In the genomic region with DNA sequence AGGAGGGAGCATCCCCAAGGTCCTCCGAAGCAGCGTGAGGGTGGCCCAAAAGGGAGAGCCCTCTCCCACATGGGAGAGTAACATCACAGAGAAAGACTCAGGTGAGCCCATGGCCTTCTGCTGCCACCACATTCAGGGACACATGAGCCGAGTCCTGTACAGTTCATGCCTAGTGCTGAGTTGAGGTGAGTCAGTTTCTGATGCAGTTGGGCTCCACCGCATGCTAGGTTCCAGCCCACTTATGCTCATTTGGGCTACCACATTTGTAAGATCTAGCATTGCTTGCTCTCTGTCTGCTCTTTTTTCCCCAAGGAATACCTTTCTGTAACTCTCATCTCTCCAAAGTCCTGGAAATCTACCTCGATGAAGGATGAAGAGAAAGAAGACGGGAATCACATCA, we compare ENCODE assay signal across 22 cellular contexts.
A peak's percentile ranks its signal among the peaks of the same experiment; 100 is the strongest.
DNase-seq lines count a peak whose midpoint lies in the region; ATAC-seq, FAIRE-seq and TF ChIP-seq lines count a peak whose summit lies in the region.
"Had no signal": no experiment of that assay in that cellular context is flagged by ENCODE, and none has a peak within 500 bp of the region (broad histone marks: within the 10 kb centered on the region; RNA-seq: fewer than 3 reads in every experiment).

No MANE protein-coding gene starts in this region.

- DNase-seq in activated CD4-positive, alpha-beta T cell treated with anti-CD3 and anti-CD28 coated beads, Interleukin-2, amount 10 ng/mL, durations not matched to agents 7 days and 5 days = no peak
- no peak for DNase-seq in activated CD4-positive, alpha-beta T cell treated with anti-CD3 and anti-CD28 coated beads for 36 hours
- DNase-seq in K562 (ENCODE audit: extremely low read depth in 1 of 4, low spot score in 3 of 4) (no peak), tibial nerve (ENCODE audit: low spot score in 2 of 2) (no peak)
- DNase-seq in stimulated activated naive CD8-positive, alpha-beta T cell treated with anti-CD3 and anti-CD28 coated beads, Interleukin-15, amount 100 ng/mL, for 72 hours = no peak
- DNase-seq: AML-193; Caco-2; Calu3; CD4-positive, alpha-beta T cell; CD8-positive, alpha-beta T cell; DMS79 treated with DMSO at 0.1 percent for 48 hours; GF-D8 had no signal

- no peak for TF ChIP-seq EP300 in K562 (IDR thresholded peaks at IDR 0.05; ENCODE audit: low read length)
- no peak for TF ChIP-seq EP300 in tibial nerve (IDR thresholded peaks at IDR 0.05)

- peaks cover 12% of the 10 kb centered on the region; the same call in 1 of the 2 replicates for H4K20me1 ChIP-seq in K562 (replicated peaks; ENCODE audit: control insufficient read depth, insufficient read depth, low read length)

- intact Hi-C loops in activated CD4-positive, alpha-beta T cell treated with anti-CD3 and anti-CD28 coated beads for 36 hours (cut with DNase I, micrococcal nuclease) = no loop called here
- intact Hi-C loops in K562 (cut with micrococcal nuclease) = no loop called here

- peaks cover 2% of the 10 kb centered on the region for H3K4me1 Mint-ChIP-seq in activated CD4-positive, alpha-beta T cell treated with anti-CD3 and anti-CD28 coated beads, Interleukin-2, amount 10 ng/mL, durations not matched to agents 7 days and 5 days
- H3K4me1 Mint-ChIP-seq in activated CD4-positive, alpha-beta T cell treated with anti-CD3 and anti-CD28 coated beads for 36 hours = no peaks in the 10 kb centered on the region
- no peaks in the 10 kb centered on the region for H3K4me1 Mint-ChIP-seq in stimulated activated naive CD8-positive, alpha-beta T cell treated with anti-CD3 and anti-CD28 coated beads, Interleukin-15, amount 100 ng/mL, for 72 hours
- H3K4me1 Mint-ChIP-seq: B cell had no signal

- no peak overlapping the region for H3K4me2 ChIP-seq in K562 (ENCODE audit: insufficient read depth, low read length)
- H3K4me2 ChIP-seq: A549; BLaER1 treated with 17β-estradiol and CSF1 and Interleukin-3, amounts not matched to agents 10 nM and 100 nM had no signal

- H3K4me3 Mint-ChIP-seq in activated CD4-positive, alpha-beta T cell treated with anti-CD3 and anti-CD28 coated beads, Interleukin-2, amount 10 ng/mL, durations not matched to agents 7 days and 5 days = no peak overlapping the region
- H3K4me3 Mint-ChIP-seq in activated CD4-positive, alpha-beta T cell treated with anti-CD3 and anti-CD28 coated beads for 36 hours = no peak overlapping the region
- no peak overlapping the region for H3K4me3 Mint-ChIP-seq in stimulated activated naive CD8-positive, alpha-beta T cell treated with anti-CD3 and anti-CD28 coated beads, Interleukin-15, amount 100 ng/mL, for 72 hours
- H3K4me3 Mint-ChIP-seq: B cell; CD4-positive, alpha-beta T cell; CD8-positive, alpha-beta T cell had no signal

- no peaks in the 10 kb centered on the region for H3K27me3 ChIP-seq in K562 (ENCODE audit: control insufficient read depth in 2 of 2, insufficient read depth in 2 of 2, low read length in 2 of 2)
- H3K27me3 ChIP-seq in tibial nerve = no peaks in the 10 kb centered on the region
- H3K27me3 ChIP-seq: BLaER1 treated with 17β-estradiol and CSF1 and Interleukin-3, amounts not matched to agents 10 nM and 100 nM had no signal

- H3K79me2 ChIP-seq in K562 (ENCODE audit: control insufficient read depth, insufficient read depth, low read length) = peaks cover 20% of the 10 kb centered on the region; the same call in 2 of the 3 replicates

- no peaks in the 10 kb centered on the region for H3K27me3 Mint-ChIP-seq in activated CD4-positive, alpha-beta T cell treated with anti-CD3 and anti-CD28 coated beads, Interleukin-2, amount 10 ng/mL, durations not matched to agents 7 days and 5 days
- no peaks in the 10 kb centered on the region for H3K27me3 Mint-ChIP-seq in activated CD4-positive, alpha-beta T cell treated with anti-CD3 and anti-CD28 coated beads for 36 hours
- H3K27me3 Mint-ChIP-seq in stimulated activated naive CD8-positive, alpha-beta T cell treated with anti-CD3 and anti-CD28 coated beads, Interleukin-15, amount 100 ng/mL, for 72 hours = no peaks in the 10 kb centered on the region
- H3K27me3 Mint-ChIP-seq: B cell; CD4-positive, alpha-beta T cell had no signal

- no peaks in the 10 kb centered on the region for H3K9me3 Mint-ChIP-seq in activated CD4-positive, alpha-beta T cell treated with anti-CD3 and anti-CD28 coated beads, Interleukin-2, amount 10 ng/mL, durations not matched to agents 7 days and 5 days
- H3K9me3 Mint-ChIP-seq in activated CD4-positive, alpha-beta T cell treated with anti-CD3 and anti-CD28 coated beads for 36 hours (ENCODE audit: low read depth) = no peaks in the 10 kb centered on the region
- H3K9me3 Mint-ChIP-seq in stimulated activated naive CD8-positive, alpha-beta T cell treated with anti-CD3 and anti-CD28 coated beads, Interleukin-15, amount 100 ng/mL, for 72 hours = no peaks in the 10 kb centered on the region
- H3K9me3 Mint-ChIP-seq: CD4-positive, alpha-beta T cell; CD8-positive, alpha-beta T cell had no signal

- no peak for TF ChIP-seq CTCF in K562 (IDR thresholded peaks at IDR 0.05 in 2 of 3, conservative IDR thresholded peaks at IDR 0.05 in 1 of 3; ENCODE audit: insufficient read depth in 2 of 3, low read depth in 1 of 3, low read length in 3 of 3)
- TF ChIP-seq CTCF in tibial nerve (IDR thresholded peaks at IDR 0.05) = no peak

- no peaks in the 10 kb centered on the region for H3K9me1 ChIP-seq in K562 (ENCODE audit: control insufficient read depth, insufficient read depth, low read length)

- peaks cover 97% of the 10 kb centered on the region for H3K36me3 ChIP-seq in K562 (ENCODE audit: control insufficient read depth, insufficient read depth, low read length)
- peaks cover 13 to 100% (median 36%) of the 10 kb centered on the region in 3 donors for H3K36me3 ChIP-seq in tibial nerve

- H3K4me1 ChIP-seq in K562 (replicated peaks in 1 of 2; ENCODE audit: control insufficient read depth in 2 of 2, insufficient read depth in 2 of 2, low read length in 2 of 2) = peaks cover 0 to 4% of the 10 kb centered on the region in 2 experiments; a peak in 2 of 5 replicates
- no peaks in the 10 kb centered on the region for H3K4me1 ChIP-seq in tibial nerve
- H3K4me1 ChIP-seq: BLaER1 treated with 17β-estradiol and CSF1 and Interleukin-3, amounts not matched to agents 10 nM and 100 nM; Caco-2 had no signal

- H3K9me3 ChIP-seq in K562 (replicated peaks; ENCODE audit: control insufficient read depth, insufficient read depth, low read depth, low read length) (no peaks in the 10 kb centered on the region), tibial nerve (no peaks in the 10 kb centered on the region)
- H3K9me3 ChIP-seq: A549; BLaER1 treated with 17β-estradiol and CSF1 and Interleukin-3, amounts not matched to agents 10 nM and 100 nM; Caco-2 had no signal

- H3K27ac ChIP-seq in K562 (ENCODE audit: extremely low read depth, low read depth, low read length) (no peak overlapping the region), tibial nerve (no peak overlapping the region)
- H3K27ac ChIP-seq: 22Rv1; A549; BLaER1 treated with 17β-estradiol and CSF1 and Interleukin-3, amounts not matched to agents 10 nM and 100 nM; C4-2B had no signal

- ATAC-seq in activated CD4-positive, alpha-beta T cell treated with anti-CD3 and anti-CD28 coated beads for 36 hours = no peak
- ATAC-seq in K562 = no peak
- ATAC-seq in stimulated activated naive CD8-positive, alpha-beta T cell treated with anti-CD3 and anti-CD28 coated beads, Interleukin-15, amount 100 ng/mL, for 72 hours = no peak
- ATAC-seq: A549; CD8-positive, alpha-beta T cell had no signal

- H3K27ac Mint-ChIP-seq in activated CD4-positive, alpha-beta T cell treated with anti-CD3 and anti-CD28 coated beads, Interleukin-2, amount 10 ng/mL, durations not matched to agents 7 days and 5 days = peak overlapping the region; percentile 22
- H3K27ac Mint-ChIP-seq in activated CD4-positive, alpha-beta T cell treated with anti-CD3 and anti-CD28 coated beads for 36 hours = no peak overlapping the region
- H3K27ac Mint-ChIP-seq in stimulated activated naive CD8-positive, alpha-beta T cell treated with anti-CD3 and anti-CD28 coated beads, Interleukin-15, amount 100 ng/mL, for 72 hours = no peak overlapping the region
- H3K27ac Mint-ChIP-seq: B cell; CD4-positive, alpha-beta T cell had no signal

- no TSS peak for BruUV-seq in K562 (replicated peaks; lab: Mats Ljungman, UMichigan)

- H3K4me3 ChIP-seq in K562 (no peak overlapping the region), tibial nerve (no peak overlapping the region)
- H3K4me3 ChIP-seq: A549; BLaER1 treated with 17β-estradiol and CSF1 and Interleukin-3, amounts not matched to agents 10 nM and 100 nM had no signal

- POLR2A ChIA-PET in activated CD4-positive, alpha-beta T cell treated with anti-CD3 and anti-CD28 coated beads, Interleukin-2, amount 10 ng/mL, durations not matched to agents 7 days and 5 days (lab: Charles Lee) = no interaction called here
- POLR2A ChIA-PET in activated CD4-positive, alpha-beta T cell treated with anti-CD3 and anti-CD28 coated beads for 36 hours (lab: Charles Lee) = no interaction called here
- POLR2A ChIA-PET in K562 (lab: Yijun Ruan, JAX) = interaction anchor here (0.7 kb wide), 1 partner anchor 342 kb away, joined by 3 read pairs; no protein-coding TSS in a partner anchor

- WGBS in K562 (ENCODE audit: insufficient coverage, low coverage, missing lambda C conversion rate) = 95% methylated on average over 6 of the region's 6 CpGs
- WGBS in tibial nerve, 2 donors = 90 to 94% methylated on average over 6 of the region's 6 CpGs

- H2AFZ ChIP-seq in K562 (ENCODE audit: low read depth, low read length) = no peak overlapping the region

- no peak for FAIRE-seq in K562 (lab: Jason Lieb, UNC)
- FAIRE-seq: A549, D721Med, G401.6, GM12891, GM19239 had no signal

- in situ Hi-C loops in GM18951 (cut with MboI; ENCODE audit: low sequenced_read_pairs, unreplicated experiment) = no loop called here
- in situ Hi-C loops in K562 (cut with MboI) = no loop called here

- no peak for TF ChIP-seq RAD21 in K562 (CRISPR knock-in tag; conservative IDR thresholded peaks at IDR 0.05 in 1 of 2, IDR thresholded peaks at IDR 0.05 in 1 of 2)

- peak; percentile 9 for TF ChIP-seq POLR2A in GM18951 (IDR thresholded peaks at IDR 0.05; ENCODE audit: extremely low read depth, insufficient read depth, insufficient read length)
- TF ChIP-seq POLR2A in K562 (conservative IDR thresholded peaks at IDR 0.05) = no peak
- TF ChIP-seq POLR2A in tibial nerve (IDR thresholded peaks at IDR 0.05) = no peak

- no peak overlapping the region for H3K9ac ChIP-seq in K562 (ENCODE audit: insufficient read depth in 1 of 2, low read depth in 2 of 2, low read length in 2 of 2)
- H3K9ac ChIP-seq: BLaER1 treated with 17β-estradiol and CSF1 and Interleukin-3, amounts not matched to agents 10 nM and 100 nM had no signal

- CTCF ChIA-PET in activated CD4-positive, alpha-beta T cell treated with anti-CD3 and anti-CD28 coated beads, Interleukin-2, amount 10 ng/mL, durations not matched to agents 7 days and 5 days (lab: Charles Lee) = no interaction called here
- CTCF ChIA-PET in activated CD4-positive, alpha-beta T cell treated with anti-CD3 and anti-CD28 coated beads for 36 hours (lab: Charles Lee) = no interaction called here
- CTCF ChIA-PET in K562 (lab: Yijun Ruan, JAX; ENCODE audit: low intra/inter-chr PET ratio) = no interaction called here

- H3K36me3 Mint-ChIP-seq in activated CD4-positive, alpha-beta T cell treated with anti-CD3 and anti-CD28 coated beads, Interleukin-2, amount 10 ng/mL, durations not matched to agents 7 days and 5 days (ENCODE audit: low read depth) = peaks cover 82% of the 10 kb centered on the region
- peaks cover 80% of the 10 kb centered on the region for H3K36me3 Mint-ChIP-seq in activated CD4-positive, alpha-beta T cell treated with anti-CD3 and anti-CD28 coated beads for 36 hours (ENCODE audit: low read depth)
